In the genomic region with DNA sequence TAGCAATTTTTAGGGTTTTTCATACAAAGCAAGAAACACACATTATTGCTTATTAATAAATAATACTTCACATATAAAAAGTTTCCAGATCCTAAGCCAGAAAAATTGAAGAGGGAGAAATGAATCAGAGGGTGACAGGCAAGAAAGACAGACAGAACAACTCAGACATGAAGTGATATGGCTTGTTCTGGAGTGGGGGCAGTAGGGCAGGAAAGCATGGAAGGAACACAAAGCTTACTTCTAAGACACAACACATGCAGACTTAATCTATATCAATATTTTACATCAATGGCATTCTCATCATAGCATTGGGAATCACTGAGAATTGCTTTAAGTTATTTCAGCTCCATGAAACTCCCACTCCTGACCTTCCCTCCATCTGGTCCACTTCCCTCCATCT, we compare ENCODE assay signal across 2 cellular contexts.
A peak's percentile ranks its signal among the peaks of the same experiment; 100 is the strongest.
TF ChIP-seq lines count a peak whose summit lies in the region.

No MANE protein-coding gene starts in this region.

TF ChIP-seq in GM23338, 12 proteins besides CTCF, POLR2A, EP300 and RAD21 (continued from another document and continues in another):
- TF ChIP-seq, protein P1, sequence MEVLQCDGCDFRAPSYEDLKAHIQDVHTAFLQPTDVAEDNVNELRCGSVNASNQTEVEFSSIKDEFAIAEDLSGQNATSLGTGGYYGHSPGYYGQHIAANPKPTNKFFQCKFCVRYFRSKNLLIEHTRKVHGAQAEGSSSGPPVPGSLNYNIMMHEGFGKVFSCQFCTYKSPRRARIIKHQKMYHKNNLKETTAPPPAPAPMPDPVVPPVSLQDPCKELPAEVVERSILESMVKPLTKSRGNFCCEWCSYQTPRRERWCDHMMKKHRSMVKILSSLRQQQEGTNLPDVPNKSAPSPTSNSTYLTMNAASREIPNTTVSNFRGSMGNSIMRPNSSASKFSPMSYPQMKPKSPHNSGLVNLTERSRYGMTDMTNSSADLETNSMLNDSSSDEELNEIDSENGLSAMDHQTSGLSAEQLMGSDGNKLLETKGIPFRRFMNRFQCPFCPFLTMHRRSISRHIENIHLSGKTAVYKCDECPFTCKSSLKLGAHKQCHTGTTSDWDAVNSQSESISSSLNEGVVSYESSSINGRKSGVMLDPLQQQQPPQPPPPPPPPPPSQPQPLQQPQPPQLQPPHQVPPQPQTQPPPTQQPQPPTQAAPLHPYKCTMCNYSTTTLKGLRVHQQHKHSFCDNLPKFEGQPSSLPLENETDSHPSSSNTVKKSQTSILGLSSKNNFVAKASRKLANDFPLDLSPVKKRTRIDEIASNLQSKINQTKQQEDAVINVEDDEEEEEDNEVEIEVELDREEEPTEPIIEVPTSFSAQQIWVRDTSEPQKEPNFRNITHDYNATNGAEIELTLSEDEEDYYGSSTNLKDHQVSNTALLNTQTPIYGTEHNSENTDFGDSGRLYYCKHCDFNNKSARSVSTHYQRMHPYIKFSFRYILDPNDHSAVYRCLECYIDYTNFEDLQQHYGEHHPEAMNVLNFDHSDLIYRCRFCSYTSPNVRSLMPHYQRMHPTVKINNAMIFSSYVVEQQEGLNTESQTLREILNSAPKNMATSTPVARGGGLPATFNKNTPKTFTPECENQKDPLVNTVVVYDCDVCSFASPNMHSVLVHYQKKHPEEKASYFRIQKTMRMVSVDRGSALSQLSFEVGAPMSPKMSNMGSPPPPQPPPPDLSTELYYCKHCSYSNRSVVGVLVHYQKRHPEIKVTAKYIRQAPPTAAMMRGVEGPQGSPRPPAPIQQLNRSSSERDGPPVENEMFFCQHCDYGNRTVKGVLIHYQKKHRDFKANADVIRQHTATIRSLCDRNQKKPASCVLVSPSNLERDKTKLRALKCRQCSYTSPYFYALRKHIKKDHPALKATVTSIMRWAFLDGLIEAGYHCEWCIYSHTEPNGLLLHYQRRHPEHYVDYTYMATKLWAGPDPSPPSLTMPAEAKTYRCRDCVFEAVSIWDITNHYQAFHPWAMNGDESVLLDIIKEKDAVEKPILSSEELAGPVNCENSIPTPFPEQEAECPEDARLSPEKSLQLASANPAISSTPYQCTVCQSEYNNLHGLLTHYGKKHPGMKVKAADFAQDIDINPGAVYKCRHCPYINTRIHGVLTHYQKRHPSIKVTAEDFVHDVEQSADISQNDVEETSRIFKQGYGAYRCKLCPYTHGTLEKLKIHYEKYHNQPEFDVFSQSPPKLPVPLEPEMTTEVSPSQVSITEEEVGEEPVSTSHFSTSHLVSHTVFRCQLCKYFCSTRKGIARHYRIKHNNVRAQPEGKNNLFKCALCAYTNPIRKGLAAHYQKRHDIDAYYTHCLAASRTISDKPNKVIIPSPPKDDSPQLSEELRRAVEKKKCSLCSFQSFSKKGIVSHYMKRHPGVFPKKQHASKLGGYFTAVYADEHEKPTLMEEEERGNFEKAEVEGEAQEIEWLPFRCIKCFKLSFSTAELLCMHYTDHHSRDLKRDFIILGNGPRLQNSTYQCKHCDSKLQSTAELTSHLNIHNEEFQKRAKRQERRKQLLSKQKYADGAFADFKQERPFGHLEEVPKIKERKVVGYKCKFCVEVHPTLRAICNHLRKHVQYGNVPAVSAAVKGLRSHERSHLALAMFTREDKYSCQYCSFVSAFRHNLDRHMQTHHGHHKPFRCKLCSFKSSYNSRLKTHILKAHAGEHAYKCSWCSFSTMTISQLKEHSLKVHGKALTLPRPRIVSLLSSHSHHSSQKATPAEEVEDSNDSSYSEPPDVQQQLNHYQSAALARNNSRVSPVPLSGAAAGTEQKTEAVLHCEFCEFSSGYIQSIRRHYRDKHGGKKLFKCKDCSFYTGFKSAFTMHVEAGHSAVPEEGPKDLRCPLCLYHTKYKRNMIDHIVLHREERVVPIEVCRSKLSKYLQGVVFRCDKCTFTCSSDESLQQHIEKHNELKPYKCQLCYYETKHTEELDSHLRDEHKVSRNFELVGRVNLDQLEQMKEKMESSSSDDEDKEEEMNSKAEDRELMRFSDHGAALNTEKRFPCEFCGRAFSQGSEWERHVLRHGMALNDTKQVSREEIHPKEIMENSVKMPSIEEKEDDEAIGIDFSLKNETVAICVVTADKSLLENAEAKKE (CRISPR knock-in tag; IDR thresholded peaks at IDR 0.05) = no peak
- TF ChIP-seq ZNF331 (CRISPR knock-in tag; IDR thresholded peaks at IDR 0.05; ENCODE audit: low read depth) (no peak), ZNF114 (CRISPR knock-in tag; IDR thresholded peaks at IDR 0.05) (no peak), EZH2 (IDR thresholded peaks at IDR 0.05; ENCODE audit: low read depth, unreplicated experiment) (no peak), JUNB (IDR thresholded peaks at IDR 0.05; ENCODE audit: unreplicated experiment) (no peak), STAT1 (IDR thresholded peaks at IDR 0.05; ENCODE audit: unreplicated experiment) (no peak), CREB1 (CRISPR knock-in tag; IDR thresholded peaks at IDR 0.05; ENCODE audit: low read depth) (no peak), EZH2phosphoT487 (IDR thresholded peaks at IDR 0.05; ENCODE audit: unreplicated experiment) (no peak)
- TF ChIP-seq, protein P2, sequence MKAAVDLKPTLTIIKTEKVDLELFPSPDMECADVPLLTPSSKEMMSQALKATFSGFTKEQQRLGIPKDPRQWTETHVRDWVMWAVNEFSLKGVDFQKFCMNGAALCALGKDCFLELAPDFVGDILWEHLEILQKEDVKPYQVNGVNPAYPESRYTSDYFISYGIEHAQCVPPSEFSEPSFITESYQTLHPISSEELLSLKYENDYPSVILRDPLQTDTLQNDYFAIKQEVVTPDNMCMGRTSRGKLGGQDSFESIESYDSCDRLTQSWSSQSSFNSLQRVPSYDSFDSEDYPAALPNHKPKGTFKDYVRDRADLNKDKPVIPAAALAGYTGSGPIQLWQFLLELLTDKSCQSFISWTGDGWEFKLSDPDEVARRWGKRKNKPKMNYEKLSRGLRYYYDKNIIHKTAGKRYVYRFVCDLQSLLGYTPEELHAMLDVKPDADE (IDR thresholded peaks at IDR 0.05) = no peak
- TF ChIP-seq, protein P3, sequence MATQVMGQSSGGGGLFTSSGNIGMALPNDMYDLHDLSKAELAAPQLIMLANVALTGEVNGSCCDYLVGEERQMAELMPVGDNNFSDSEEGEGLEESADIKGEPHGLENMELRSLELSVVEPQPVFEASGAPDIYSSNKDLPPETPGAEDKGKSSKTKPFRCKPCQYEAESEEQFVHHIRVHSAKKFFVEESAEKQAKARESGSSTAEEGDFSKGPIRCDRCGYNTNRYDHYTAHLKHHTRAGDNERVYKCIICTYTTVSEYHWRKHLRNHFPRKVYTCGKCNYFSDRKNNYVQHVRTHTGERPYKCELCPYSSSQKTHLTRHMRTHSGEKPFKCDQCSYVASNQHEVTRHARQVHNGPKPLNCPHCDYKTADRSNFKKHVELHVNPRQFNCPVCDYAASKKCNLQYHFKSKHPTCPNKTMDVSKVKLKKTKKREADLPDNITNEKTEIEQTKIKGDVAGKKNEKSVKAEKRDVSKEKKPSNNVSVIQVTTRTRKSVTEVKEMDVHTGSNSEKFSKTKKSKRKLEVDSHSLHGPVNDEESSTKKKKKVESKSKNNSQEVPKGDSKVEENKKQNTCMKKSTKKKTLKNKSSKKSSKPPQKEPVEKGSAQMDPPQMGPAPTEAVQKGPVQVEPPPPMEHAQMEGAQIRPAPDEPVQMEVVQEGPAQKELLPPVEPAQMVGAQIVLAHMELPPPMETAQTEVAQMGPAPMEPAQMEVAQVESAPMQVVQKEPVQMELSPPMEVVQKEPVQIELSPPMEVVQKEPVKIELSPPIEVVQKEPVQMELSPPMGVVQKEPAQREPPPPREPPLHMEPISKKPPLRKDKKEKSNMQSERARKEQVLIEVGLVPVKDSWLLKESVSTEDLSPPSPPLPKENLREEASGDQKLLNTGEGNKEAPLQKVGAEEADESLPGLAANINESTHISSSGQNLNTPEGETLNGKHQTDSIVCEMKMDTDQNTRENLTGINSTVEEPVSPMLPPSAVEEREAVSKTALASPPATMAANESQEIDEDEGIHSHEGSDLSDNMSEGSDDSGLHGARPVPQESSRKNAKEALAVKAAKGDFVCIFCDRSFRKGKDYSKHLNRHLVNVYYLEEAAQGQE (IDR thresholded peaks at IDR 0.05; ENCODE audit: unreplicated experiment) = no peak

TF ChIP-seq in K562, 482 proteins besides CTCF, POLR2A, EP300 and RAD21 (continued from another document):
- TF ChIP-seq, protein P4, sequence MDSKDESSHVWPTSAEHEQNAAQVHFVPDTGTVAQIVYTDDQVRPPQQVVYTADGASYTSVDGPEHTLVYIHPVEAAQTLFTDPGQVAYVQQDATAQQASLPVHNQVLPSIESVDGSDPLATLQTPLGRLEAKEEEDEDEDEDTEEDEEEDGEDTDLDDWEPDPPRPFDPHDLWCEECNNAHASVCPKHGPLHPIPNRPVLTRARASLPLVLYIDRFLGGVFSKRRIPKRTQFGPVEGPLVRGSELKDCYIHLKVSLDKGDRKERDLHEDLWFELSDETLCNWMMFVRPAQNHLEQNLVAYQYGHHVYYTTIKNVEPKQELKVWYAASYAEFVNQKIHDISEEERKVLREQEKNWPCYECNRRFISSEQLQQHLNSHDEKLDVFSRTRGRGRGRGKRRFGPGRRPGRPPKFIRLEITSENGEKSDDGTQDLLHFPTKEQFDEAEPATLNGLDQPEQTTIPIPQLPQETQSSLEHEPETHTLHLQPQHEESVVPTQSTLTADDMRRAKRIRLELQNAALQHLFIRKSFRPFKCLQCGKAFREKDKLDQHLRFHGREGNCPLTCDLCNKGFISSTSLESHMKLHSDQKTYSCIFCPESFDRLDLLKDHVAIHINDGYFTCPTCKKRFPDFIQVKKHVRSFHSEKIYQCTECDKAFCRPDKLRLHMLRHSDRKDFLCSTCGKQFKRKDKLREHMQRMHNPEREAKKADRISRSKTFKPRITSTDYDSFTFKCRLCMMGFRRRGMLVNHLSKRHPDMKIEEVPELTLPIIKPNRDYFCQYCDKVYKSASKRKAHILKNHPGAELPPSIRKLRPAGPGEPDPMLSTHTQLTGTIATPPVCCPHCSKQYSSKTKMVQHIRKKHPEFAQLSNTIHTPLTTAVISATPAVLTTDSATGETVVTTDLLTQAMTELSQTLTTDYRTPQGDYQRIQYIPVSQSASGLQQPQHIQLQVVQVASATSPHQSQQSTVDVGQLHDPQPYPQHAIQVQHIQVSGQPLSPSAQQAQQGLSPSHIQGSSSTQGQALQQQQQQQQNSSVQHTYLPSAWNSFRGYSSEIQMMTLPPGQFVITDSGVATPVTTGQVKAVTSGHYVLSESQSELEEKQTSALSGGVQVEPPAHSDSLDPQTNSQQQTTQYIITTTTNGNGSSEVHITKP (IDR thresholded peaks at IDR 0.05; ENCODE audit: partially characterized antibody) = peak; percentile 55
- TF ChIP-seq RBM15 (IDR thresholded peaks at IDR 0.05; ENCODE audit: insufficient read depth, low read length) (no peak), SRF (CRISPR knock-in tag; IDR thresholded peaks at IDR 0.05) (no peak)
